ENCODE assay signal across 17 cellular contexts in the genomic region with DNA sequence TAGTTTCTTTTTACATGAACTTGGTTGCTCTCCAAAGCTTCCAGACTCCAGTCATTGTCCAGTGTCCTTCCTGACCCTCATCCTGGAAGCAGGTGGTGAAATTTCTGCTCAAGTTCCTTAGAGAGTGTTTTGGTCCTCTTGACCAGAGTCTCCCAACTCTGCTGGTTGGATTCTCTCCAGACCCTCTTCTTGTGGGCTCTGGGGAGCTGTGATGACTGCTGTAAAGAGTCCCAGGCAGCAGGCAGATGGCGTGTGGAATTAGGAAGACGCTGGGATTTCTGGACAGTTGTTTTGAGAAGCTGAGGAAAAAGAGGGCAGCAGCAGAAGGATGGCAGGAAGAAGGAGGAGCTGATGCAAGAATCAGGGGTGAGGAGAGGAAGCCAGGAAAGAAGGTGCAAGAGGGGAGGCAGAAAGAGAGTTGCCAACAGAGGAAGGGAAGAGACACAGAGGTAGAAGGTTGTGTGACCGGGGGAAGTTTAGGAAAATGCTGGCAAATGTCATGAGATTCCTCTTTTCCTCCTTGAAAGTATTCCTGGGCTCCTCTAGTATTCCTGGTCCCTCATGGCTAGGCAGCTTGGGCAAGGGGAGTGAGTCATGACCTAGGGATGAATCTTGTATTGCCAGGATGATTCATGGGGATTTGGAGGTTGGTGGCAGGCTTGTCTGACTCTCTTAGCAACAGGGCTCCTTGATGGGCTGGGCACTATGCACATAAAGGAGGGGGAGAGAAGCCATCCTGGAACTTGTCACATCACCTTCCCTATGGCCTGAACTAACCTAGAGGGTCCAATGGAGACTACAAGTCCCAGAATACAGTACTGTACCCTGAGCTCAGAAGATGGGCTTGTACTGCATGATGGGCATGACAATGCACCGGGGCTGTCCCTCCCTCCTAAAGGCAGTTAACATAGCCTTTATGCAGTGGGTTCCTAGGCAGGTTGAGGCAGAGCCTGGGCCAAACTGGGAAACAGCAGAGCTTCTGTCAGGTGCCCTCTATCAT. TPM values are rescaled to one million over a fixed set of nuclear protein-coding genes. Genes with fewer than 3 reads are reported as not detected.
A peak's percentile ranks its signal among the peaks of the same experiment; 100 is the strongest.
DNase-seq lines count a peak whose midpoint lies in the region; ATAC-seq, FAIRE-seq and TF ChIP-seq lines count a peak whose summit lies in the region.
"Had no signal": no experiment of that assay in that cellular context is flagged by ENCODE, and none has a peak within 500 bp of the region (broad histone marks: within the 10 kb centered on the region; RNA-seq: fewer than 3 reads in every experiment).

No MANE protein-coding gene starts in this region.

- peak; percentile 32 for FAIRE-seq in RCC 7860 (lab: Jason Lieb, UNC)
- FAIRE-seq: K562 had no signal

- peaks cover 5 to 58% of the 10 kb centered on the region in 2 donors for H3K27me3 ChIP-seq in breast epithelium
- H3K27me3 ChIP-seq: ovary had no signal

- H3K4me1 Mint-ChIP-seq in MCF 10A (ENCODE audit: insufficient read depth, unreplicated experiment) = peaks cover 12% of the 10 kb centered on the region
- H3K4me1 Mint-ChIP-seq: B cell had no signal

- CTCF ChIA-PET in MCF 10A (lab: Yijun Ruan, JAX) = interaction anchor here (0.8 to 2.4 kb wide), 3 partner anchors 11 to 109 kb away, joined by 4 to 9 read pairs (median 8); no protein-coding TSS in a partner anchor

- H3K4me3 ChIP-seq in breast epithelium = no peak overlapping the region
- H3K4me3 ChIP-seq in fibroblast of pulmonary artery (replicated peaks; ENCODE audit: low read depth, low read length) = no peak overlapping the region
- H3K4me3 ChIP-seq: body of pancreas, esophagus squamous epithelium, K562, left lung, ovary, thoracic aorta had no signal

- no peaks in the 10 kb centered on the region for H3K36me3 Mint-ChIP-seq in MCF 10A (ENCODE audit: insufficient read depth, unreplicated experiment)

- ATAC-seq in GM21528 (IDR thresholded peaks at IDR 0.05; ENCODE audit: low FRiP score, unreplicated experiment) (no peak), GM19328 (IDR thresholded peaks at IDR 0.05; ENCODE audit: unreplicated experiment) (no peak)
- ATAC-seq: body of pancreas, K562, left lung had no signal

- H3K9me3 Mint-ChIP-seq in MCF 10A (ENCODE audit: unreplicated experiment) = no peaks in the 10 kb centered on the region

- no TSS peak for BruUV-seq in MCF 10A (replicated peaks; lab: Mats Ljungman, UMichigan)

- intact Hi-C loops in MCF 10A (cut with micrococcal nuclease) = no loop called here
- intact Hi-C loops in breast epithelium (cut with DNase I; ENCODE audit: low total_unique reads) = no loop called here

- no peaks in the 10 kb centered on the region for H3K9me3 ChIP-seq in breast epithelium
- H3K9me3 ChIP-seq: body of pancreas, esophagus squamous epithelium, left lung, ovary, thoracic aorta had no signal

- TF ChIP-seq CTCF in MCF 10A (IDR thresholded peaks at IDR 0.05; ENCODE audit: unreplicated experiment) (no peak), breast epithelium (IDR thresholded peaks at IDR 0.05) (no peak), fibroblast of pulmonary artery (IDR thresholded peaks at IDR 0.05; ENCODE audit: low read length, missing control alignments) (no peak)

- POLR2A ChIA-PET in MCF 10A (lab: Yijun Ruan, JAX) = interaction anchor here (0.7 kb wide), 2 partner anchors 11 to 18 kb away, joined by 3 read pairs; no protein-coding TSS in a partner anchor

- no peaks in the 10 kb centered on the region for H3K4me1 ChIP-seq in breast epithelium

- H3K36me3 ChIP-seq in breast epithelium = no peaks in the 10 kb centered on the region
- H3K36me3 ChIP-seq: esophagus squamous epithelium, left lung, ovary, thoracic aorta had no signal

- H3K4me3 Mint-ChIP-seq in MCF 10A (ENCODE audit: unreplicated experiment) = no peak overlapping the region
- H3K4me3 Mint-ChIP-seq: B cell had no signal

- H3K27ac ChIP-seq in breast epithelium = no peak overlapping the region
- H3K27ac ChIP-seq: body of pancreas, esophagus squamous epithelium, left lung, ovary, thoracic aorta had no signal

- H3K27me3 Mint-ChIP-seq in MCF 10A (ENCODE audit: insufficient read depth, unreplicated experiment) = peaks cover 42% of the 10 kb centered on the region

- DNase-seq in MCF 10A (ENCODE audit: unreplicated experiment) = peak; percentile 82
- no peak for DNase-seq in breast epithelium (ENCODE audit: low spot score in 2 of 2)
- peak; percentile 81 for DNase-seq in RCC 7860 (ENCODE audit: low spot score)
- peak; percentile 34 for DNase-seq in fibroblast of pulmonary artery (ENCODE audit: low read depth)
- no peak for DNase-seq in NCI-H510A (lab: John Stamatoyannopoulos, UW)
- no peak for DNase-seq in NOMO-1 treated with DMSO at 0.1 percent for 48 hours (lab: John Stamatoyannopoulos, UW; ENCODE audit: unreplicated experiment)
- DNase-seq: body of pancreas, esophagus squamous epithelium, left lung, NCI-H510A treated with DMSO at 0.1 percent for 48 hours, ovary had no signal

- TF ChIP-seq POLR2A in breast epithelium (IDR thresholded peaks at IDR 0.05) = no peak

- no peak overlapping the region for H3K27ac Mint-ChIP-seq in MCF 10A (ENCODE audit: low read depth, unreplicated experiment)
- H3K27ac Mint-ChIP-seq: B cell had no signal

RNA-seq across cellular contexts. Expression of gene SEZ6, which starts 1.9 kb away (rescaled TPM):
- total RNA-seq in MCF 10A (2022) = not detected in 2 replicates
- not detected for total RNA-seq in breast epithelium
- total RNA-seq: B cell; body of pancreas; esophagus squamous epithelium; K562; ovary; T-helper 1 cell treated with Interleukin-12 subunit alpha and Interleukin-12 subunit beta and Interleukin-4 antibody, amounts not matched to agents 30 ng/mL and 1 ng/mL, for 36 hours; thoracic aorta had no signal

RNA-seq across cellular contexts. Expression of gene PIPOX, which starts 35.2 kb away (rescaled TPM):
- not detected in 2 replicates for total RNA-seq in MCF 10A (2022)
- 1 to 10 TPM; 1.3 to 3.0 (median 2.9) TPM for total RNA-seq in breast epithelium

RNA-seq across cellular contexts. Expression of gene PHF12, which starts 56.4 kb away (rescaled TPM):
- total RNA-seq in MCF 10A (2022) (37.6 and 38.2 TPM in 2 replicates), breast epithelium (10 to 100 TPM; 32.2 to 42.9 (median 40.3) TPM)

Comparison
In these comparisons a context has a peak if more than half of its experiments do, and no peak if none do; other contexts are left out.
1. DNase-seq: peak in MCF 10A (single experiment), RCC 7860 (single experiment) and fibroblast of pulmonary artery (single experiment); none in breast epithelium (0 of 2), NCI-H510A (single experiment) and NOMO-1 treated with DMSO at 0.1 percent for 48 hours (single experiment).